In genomic region chr18:76618721-76619120, GRCh38 we compare ENCODE assay signal across 23 cellular contexts.
A peak's percentile ranks its signal among the peaks of the same experiment; 100 is the strongest.
DNase-seq lines count a peak whose midpoint lies in the region; FAIRE-seq and TF ChIP-seq lines count a peak whose summit lies in the region.
"Had no signal": no experiment of that assay in that cellular context is flagged by ENCODE, and none has a peak within 500 bp of the region (broad histone marks: within the 10 kb centered on the region; RNA-seq: fewer than 3 reads in every experiment).

No MANE protein-coding gene starts in this region.

- no peak for TF ChIP-seq EP300 in H1 (IDR thresholded peaks at IDR 0.05; ENCODE audit: borderline replicate concordance in 1 of 2, low read depth in 2 of 2, low read length in 2 of 2)

- WGBS in H1 (ENCODE audit: extremely low coverage in 1 of 2, insufficient coverage in 1 of 2, insufficient read length in 1 of 2, insufficient replicate concordance in 2 of 2, low coverage in 1 of 2, low lambda C conversion rate in 2 of 2, missing lambda C conversion rate in 1 of 2), 2 experiments: 83% methylated on average over 2 of the region's 2 CpGs; no CpG with 5 or more reads in 1 of the 2 experiments
- 64 to 76% methylated on average over 2 of the region's 2 CpGs for WGBS in thyroid gland, 2 donors

- no peak for FAIRE-seq in H1 (lab: Jason Lieb, UNC)

- no peak overlapping the region; the same call in 1 of the 2 replicates for H2AK5ac ChIP-seq in H1 (ENCODE audit: low read depth, low read length)

- no peak for TF ChIP-seq RAD21 in H1 (IDR thresholded peaks at IDR 0.05 in 1 of 2, conservative IDR thresholded peaks at IDR 0.05 in 1 of 2; ENCODE audit: low read depth in 2 of 2, low read length in 2 of 2)

- H3K18ac ChIP-seq in H1 (ENCODE audit: extremely low read depth, low read length): 0 out of 2 replicates have a peak overlapping the region, but pooled peaks have one; percentile 60

- H3K14ac ChIP-seq in H1 (ENCODE audit: insufficient read length): no peak overlapping the region

- intact Hi-C loops in thyroid gland (cut with DNase I): no loop called here
- intact Hi-C loops in activated naive CD4-positive, alpha-beta T cell treated with anti-CD3 and anti-CD28 coated beads for 36 hours (cut with micrococcal nuclease): no loop called here

- TF ChIP-seq POLR2A in H1 (IDR thresholded peaks at IDR 0.05; ENCODE audit: control extremely low read depth in 1 of 2, low read depth in 2 of 2, low read length in 2 of 2): no peak
- TF ChIP-seq POLR2A in thyroid gland (IDR thresholded peaks at IDR 0.05): no peak

- no peak overlapping the region; a peak in 1 of 4 replicates for H3K4me2 ChIP-seq in H1 (ENCODE audit: insufficient read depth in 1 of 2, low read depth in 2 of 2, low read length in 2 of 2)

- peak overlapping the region; percentile 72; the same call in 1 of the 2 replicates for H2BK20ac ChIP-seq in H1 (ENCODE audit: low read length)

- peak overlapping the region; percentile 98 for H2BK15ac ChIP-seq in H1 (ENCODE audit: low read length)

- H3K9me3 Mint-ChIP-seq in activated naive CD4-positive, alpha-beta T cell treated with anti-CD3 and anti-CD28 coated beads for 36 hours: no peaks in the 10 kb centered on the region
- H3K9me3 Mint-ChIP-seq: activated naive CD4-positive, alpha-beta T cell treated with anti-CD3 and anti-CD28 coated beads, Interleukin-2, amount 50 U/mL, for 72 hours; activated T-helper 1 cell treated with anti-CD3 and anti-CD28 coated beads, Interleukin-12 subunit alpha, Interleukin-12 subunit beta, Interleukin-2, Interleukin-4 antibody, amounts not matched to agents 30 ng/mL and 10 ng/mL and 1 ng/mL, durations not matched to agents 14 hours and 24 hours and 36 hours; CD4-positive, CD25-positive, alpha-beta regulatory T cell; natural killer cell treated with Interleukin-12 subunit alpha and Interleukin-12 subunit beta and Interleukin-15 and Interleukin-18, amount 100 ng/mL, for 72 hours; stimulated activated effector memory CD8-positive, alpha-beta T cell treated with anti-CD3 and anti-CD28 coated beads, Interleukin-12 subunit alpha, Interleukin-12 subunit beta, amount 100 ng/mL, for 72 hours; WTC11 had no signal

- H3K36me3 ChIP-seq in WERI-Rb-1 (no peaks in the 10 kb centered on the region), H1 (ENCODE audit: control insufficient read depth in 2 of 4, insufficient read depth in 4 of 4, low read length in 3 of 4) (no peaks in the 10 kb centered on the region; a peak in 1 of 8 replicates), neutrophil (no peaks in the 10 kb centered on the region), thyroid gland (no peaks in the 10 kb centered on the region)
- H3K36me3 ChIP-seq: left ventricle myocardium inferior had no signal

- H3K4me3 ChIP-seq in WERI-Rb-1 (ENCODE audit: low read depth, low read length) (no peak overlapping the region), H1 (ENCODE audit: extremely low read depth in 1 of 4, insufficient read depth in 2 of 4, low read depth in 3 of 4, low read length in 4 of 4) (no peak overlapping the region), neutrophil (ENCODE audit: low read depth in 1 of 2, low read length in 1 of 2) (no peak overlapping the region), thyroid gland (replicated peaks in 1 of 3) (no peak overlapping the region)

- no peaks in the 10 kb centered on the region for H3K9me3 ChIP-seq in WERI-Rb-1 (ENCODE audit: severe bottlenecking)
- H3K9me3 ChIP-seq in H1 (ENCODE audit: insufficient read depth in 2 of 2, low read depth in 1 of 2, low read length in 1 of 2): no peaks in the 10 kb centered on the region
- H3K9me3 ChIP-seq in neutrophil: no peaks in the 10 kb centered on the region
- H3K9me3 ChIP-seq in thyroid gland: no peaks in the 10 kb centered on the region
- H3K9me3 ChIP-seq: left ventricle myocardium inferior had no signal

- H3K27ac ChIP-seq in WERI-Rb-1 (0 out of 2 replicates have a peak overlapping the region, but pooled peaks have one; percentile 11), H1 (ENCODE audit: low read depth, low read length) (no peak overlapping the region), neutrophil (peak overlapping the region; percentile 84), thyroid gland (peak overlapping the region; percentile 79 to 93 (median 92)), substantia nigra (ENCODE audit: low read depth, low read length, poor library complexity, severe bottlenecking) (no peak overlapping the region)

- no peak overlapping the region for H3K23ac ChIP-seq in H1 (ENCODE audit: insufficient read length)

- H2BK5ac ChIP-seq in H1 (ENCODE audit: low read depth, low read length): no peak overlapping the region; the same call in 1 of the 2 replicates

- H3K79me2 ChIP-seq in H1 (ENCODE audit: control insufficient read depth in 1 of 2, insufficient read depth in 2 of 2, low read length in 2 of 2): no peaks in the 10 kb centered on the region

- peaks cover 20% of the 10 kb centered on the region for H3K4me1 Mint-ChIP-seq in activated naive CD4-positive, alpha-beta T cell treated with anti-CD3 and anti-CD28 coated beads for 36 hours (ENCODE audit: low read depth)

- H4K20me1 ChIP-seq in H1 (replicated peaks in 1 of 2; ENCODE audit: control insufficient read depth in 1 of 2, insufficient read depth in 2 of 2, low read length in 2 of 2): no peaks in the 10 kb centered on the region

- H3K36me3 Mint-ChIP-seq in activated naive CD4-positive, alpha-beta T cell treated with anti-CD3 and anti-CD28 coated beads for 36 hours (ENCODE audit: low read depth): no peaks in the 10 kb centered on the region
- H3K36me3 Mint-ChIP-seq: activated naive CD4-positive, alpha-beta T cell treated with anti-CD3 and anti-CD28 coated beads, Interleukin-2, amount 50 U/mL, for 72 hours; CD4-positive, CD25-positive, alpha-beta regulatory T cell; natural killer cell treated with Interleukin-12 subunit alpha and Interleukin-12 subunit beta and Interleukin-15 and Interleukin-18, amount 100 ng/mL, for 72 hours; stimulated activated effector memory CD8-positive, alpha-beta T cell treated with anti-CD3 and anti-CD28 coated beads, Interleukin-12 subunit alpha, Interleukin-12 subunit beta, amount 100 ng/mL, for 72 hours; WTC11 had no signal

- H4K91ac ChIP-seq in H1 (replicated peaks; ENCODE audit: insufficient read length, low read length): no peak overlapping the region

- H4K5ac ChIP-seq in H1 (ENCODE audit: insufficient read length, low read depth, low read length): no peak overlapping the region

- TF ChIP-seq CTCF in WERI-Rb-1 (IDR thresholded peaks at IDR 0.05; ENCODE audit: low read depth, low read length) (no peak), H1 (IDR thresholded peaks at IDR 0.05; ENCODE audit: control extremely low read depth in 1 of 3, insufficient read depth in 1 of 3, low read depth in 1 of 3, low read length in 3 of 3) (no peak), neutrophil (IDR thresholded peaks at IDR 0.05) (no peak), thyroid gland (IDR thresholded peaks at IDR 0.05) (no peak)

- H3K79me1 ChIP-seq in H1 (ENCODE audit: low read depth, low read length): no peaks in the 10 kb centered on the region

- H4K8ac ChIP-seq in H1 (ENCODE audit: extremely low read depth, insufficient read depth, low read length): no peak overlapping the region

- no peak overlapping the region for H3K27ac Mint-ChIP-seq in activated naive CD4-positive, alpha-beta T cell treated with anti-CD3 and anti-CD28 coated beads for 36 hours
- H3K27ac Mint-ChIP-seq: activated naive CD4-positive, alpha-beta T cell treated with anti-CD3 and anti-CD28 coated beads, Interleukin-2, amount 50 U/mL, for 72 hours; activated T-helper 1 cell treated with anti-CD3 and anti-CD28 coated beads, Interleukin-12 subunit alpha, Interleukin-12 subunit beta, Interleukin-2, Interleukin-4 antibody, amounts not matched to agents 30 ng/mL and 10 ng/mL and 1 ng/mL, durations not matched to agents 14 hours and 24 hours and 36 hours; CD4-positive, CD25-positive, alpha-beta regulatory T cell; stimulated activated effector memory CD8-positive, alpha-beta T cell treated with anti-CD3 and anti-CD28 coated beads, Interleukin-12 subunit alpha, Interleukin-12 subunit beta, amount 100 ng/mL, for 72 hours had no signal

- peaks cover 8% of the 10 kb centered on the region for H3K23me2 ChIP-seq in H1 (ENCODE audit: low read depth, low read length)

- H2AFZ ChIP-seq in H1 (ENCODE audit: low read length): no peak overlapping the region

- no peak overlapping the region for H3K56ac ChIP-seq in H1 (replicated peaks; ENCODE audit: insufficient read length, low read depth, low read length)

- H3K4me3 Mint-ChIP-seq in activated naive CD4-positive, alpha-beta T cell treated with anti-CD3 and anti-CD28 coated beads for 36 hours: no peak overlapping the region
- H3K4me3 Mint-ChIP-seq: activated T-helper 1 cell treated with anti-CD3 and anti-CD28 coated beads, Interleukin-12 subunit alpha, Interleukin-12 subunit beta, Interleukin-2, Interleukin-4 antibody, amounts not matched to agents 30 ng/mL and 10 ng/mL and 1 ng/mL, durations not matched to agents 14 hours and 24 hours and 36 hours; CD4-positive, CD25-positive, alpha-beta regulatory T cell; natural killer cell treated with Interleukin-12 subunit alpha and Interleukin-12 subunit beta and Interleukin-15 and Interleukin-18, amount 100 ng/mL, for 72 hours had no signal

- H3K27me3 Mint-ChIP-seq in activated naive CD4-positive, alpha-beta T cell treated with anti-CD3 and anti-CD28 coated beads for 36 hours (ENCODE audit: low read depth): peaks cover 30% of the 10 kb centered on the region

- 0 out of 2 replicates have a peak overlapping the region, but pooled peaks have one; percentile 54 for H2BK12ac ChIP-seq in H1 (ENCODE audit: low read depth, low read length)

- no peak overlapping the region for H3K4ac ChIP-seq in H1 (replicated peaks; ENCODE audit: insufficient read length, low read depth, low read length)

- no peak overlapping the region for H3K9ac ChIP-seq in H1 (replicated peaks in 1 of 4; ENCODE audit: extremely low read depth in 1 of 4, low read depth in 3 of 4, low read length in 3 of 4)

- peaks cover 6 to 19% (median 10%) of the 10 kb centered on the region in 4 experiments for H3K4me1 ChIP-seq in H1 (replicated peaks in 1 of 4; ENCODE audit: control insufficient read depth in 3 of 4, insufficient read depth in 4 of 4, low read length in 3 of 4)
- H3K4me1 ChIP-seq in neutrophil (ENCODE audit: control insufficient read depth in 1 of 2, insufficient read depth in 1 of 2, low read depth in 1 of 2, low read length in 1 of 2): peaks cover 18 to 22% of the 10 kb centered on the region in 2 experiments
- H3K4me1 ChIP-seq in thyroid gland: peaks cover 31 to 37% of the 10 kb centered on the region in 2 donors

- DNase-seq in WERI-Rb-1 (no peak), H1 (ENCODE audit: low read depth in 1 of 2, low spot score in 2 of 2) (no peak), thyroid gland (no peak), NCI-H510A (lab: John Stamatoyannopoulos, UW) (no peak), substantia nigra (lab: John Stamatoyannopoulos, UW) (no peak), NCI-H526 (lab: John Stamatoyannopoulos, UW) (no peak)
- no peak for DNase-seq in activated naive CD4-positive, alpha-beta T cell treated with anti-CD3 and anti-CD28 coated beads for 36 hours
- DNase-seq: activated CD4-positive, alpha-beta T cell treated with anti-CD3 and anti-CD28 coated beads, Interleukin-2, amount 50 U/mL, for 1 hour; CD4-positive, CD25-positive, alpha-beta regulatory T cell; cerebellar nuclear complex; DMS 273 treated with DMSO at 0.1 percent for 48 hours; effector CD4-positive, alpha-beta T cell; foreskin melanocyte; hippocampal formation; NCI-H2029; T-helper 9 cell had no signal

- CTCF ChIA-PET in H1 (lab: Charles Lee; ENCODE audit: partially characterized antibody): interaction anchor here (0.6 to 4.4 kb wide), 10 partner anchors 8 to 217 kb away, joined by 3 to 27 read pairs (median 3); no protein-coding TSS in a partner anchor
- CTCF ChIA-PET in activated naive CD4-positive, alpha-beta T cell treated with anti-CD3 and anti-CD28 coated beads for 36 hours (lab: Charles Lee): interaction anchor here (1.4 kb wide), 1 partner anchor 220 kb away, joined by 4 read pairs; no protein-coding TSS in a partner anchor

- POLR2A ChIA-PET in H1 (lab: Charles Lee; ENCODE audit: partially characterized antibody): interaction anchor here (0.6 to 1.2 kb wide), 2 partner anchors 11 to 47 kb away, joined by 3 read pairs; no protein-coding TSS in a partner anchor

- H2BK120ac ChIP-seq in H1 (replicated peaks; ENCODE audit: low read depth, low read length): no peak overlapping the region

- H3K27me3 ChIP-seq in WERI-Rb-1 (ENCODE audit: insufficient read depth, low read depth, severe bottlenecking): no peaks in the 10 kb centered on the region
- H3K27me3 ChIP-seq in H1 (replicated peaks in 1 of 4; ENCODE audit: control insufficient read depth in 3 of 4, extremely low read depth in 1 of 4, insufficient read depth in 3 of 4, low read length in 3 of 4): peaks cover 0 to 13% (median 12%) of the 10 kb centered on the region in 4 experiments; a peak in 4 of 7 replicates
- no peaks in the 10 kb centered on the region for H3K27me3 ChIP-seq in neutrophil
- H3K27me3 ChIP-seq in thyroid gland: no peaks in the 10 kb centered on the region

Comparison
In these comparisons a context has a peak if more than half of its experiments do, and no peak if none do; other contexts are left out.
1. H3K27ac ChIP-seq: peak in WERI-Rb-1 (single experiment), neutrophil (single experiment) and thyroid gland (3 of 3); none in H1 (single experiment) and substantia nigra (single experiment).